Comparison of ENCODE assay signal across 8 cellular contexts in the genomic region with DNA sequence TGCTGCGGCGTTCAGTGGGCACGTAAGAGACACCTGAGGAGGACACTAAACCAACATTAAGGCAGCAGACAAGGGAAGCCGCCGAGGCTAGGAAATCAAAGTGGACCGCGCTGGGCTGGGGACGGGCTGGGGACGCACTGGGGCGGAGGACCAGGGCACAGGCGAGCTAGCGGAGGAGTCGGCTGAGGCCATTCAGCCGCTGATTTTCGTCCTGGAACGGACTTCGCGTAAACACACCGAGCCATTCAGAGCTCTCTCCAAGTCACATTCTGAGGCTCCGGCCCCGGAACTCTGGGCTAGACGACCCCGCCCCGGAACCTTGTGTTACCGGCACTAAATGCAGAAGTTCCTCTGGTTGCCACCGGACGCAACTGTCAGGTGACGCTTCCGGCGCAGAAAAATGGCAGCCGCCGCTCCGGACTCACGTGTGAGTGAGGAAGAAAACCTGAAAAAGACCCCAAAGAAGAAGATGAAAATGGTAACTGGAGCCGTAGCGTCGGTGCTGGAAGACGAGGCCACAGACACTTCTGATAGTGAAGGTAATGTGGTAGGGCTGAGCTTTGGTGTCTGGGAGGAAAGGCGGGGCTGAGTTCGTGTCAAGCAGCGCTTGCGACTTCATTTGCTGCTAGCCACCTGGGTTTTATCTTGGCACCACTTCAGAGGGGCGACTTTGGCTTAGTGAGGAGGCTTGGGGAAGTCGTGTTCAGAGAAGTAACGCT.
DNase-seq lines count a peak whose midpoint lies in the region; ATAC-seq and TF ChIP-seq lines count a peak whose summit lies in the region.

A gene with protein sequence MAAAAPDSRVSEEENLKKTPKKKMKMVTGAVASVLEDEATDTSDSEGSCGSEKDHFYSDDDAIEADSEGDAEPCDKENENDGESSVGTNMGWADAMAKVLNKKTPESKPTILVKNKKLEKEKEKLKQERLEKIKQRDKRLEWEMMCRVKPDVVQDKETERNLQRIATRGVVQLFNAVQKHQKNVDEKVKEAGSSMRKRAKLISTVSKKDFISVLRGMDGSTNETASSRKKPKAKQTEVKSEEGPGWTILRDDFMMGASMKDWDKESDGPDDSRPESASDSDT (plus strand): TSS at position 377 of the 719 bp plus-strand sequence. CDS start 24 bp downstream, at position 401.

- peak; percentile 62 for DNase-seq in NK-92 treated with Interleukin-12 subunit alpha and Interleukin-12 subunit beta, amount 100 ng/mL, for 24 hours (lab: John Stamatoyannopoulos, UW)
- no peak for DNase-seq in NK-92 (lab: John Stamatoyannopoulos, UW; ENCODE audit: unreplicated experiment)
- peak; percentile 46 for DNase-seq in NCI-H2029 treated with DMSO at 0.1 percent for 48 hours (lab: John Stamatoyannopoulos, UW)
- DNase-seq in T1000 (lab: John Stamatoyannopoulos, UW): peak; percentile 85
- peak; percentile 95 for DNase-seq in astrocyte of the hippocampus (ENCODE audit: low read depth, low spot score)
- peak; percentile 64 to 75 for DNase-seq in hippocampal formation (lab: John Stamatoyannopoulos, UW)
- peak; percentile 70 for DNase-seq in retinal pigment epithelial cell (ENCODE audit: low read depth)

- H3K4me3 ChIP-seq in retinal pigment epithelial cell (ENCODE audit: low read length): peak within 1 kb of the TSS; percentile 86

- no peak for TF ChIP-seq CTCF in retinal pigment epithelial cell (conservative IDR thresholded peaks at IDR 0.05; ENCODE audit: low read depth, low read length)

- peak; percentile 100 for ATAC-seq in HG03025 (IDR thresholded peaks at IDR 0.05; ENCODE audit: low FRiP score, unreplicated experiment)
